ENCODE assay signal across 1 cellular context in the genomic region with DNA sequence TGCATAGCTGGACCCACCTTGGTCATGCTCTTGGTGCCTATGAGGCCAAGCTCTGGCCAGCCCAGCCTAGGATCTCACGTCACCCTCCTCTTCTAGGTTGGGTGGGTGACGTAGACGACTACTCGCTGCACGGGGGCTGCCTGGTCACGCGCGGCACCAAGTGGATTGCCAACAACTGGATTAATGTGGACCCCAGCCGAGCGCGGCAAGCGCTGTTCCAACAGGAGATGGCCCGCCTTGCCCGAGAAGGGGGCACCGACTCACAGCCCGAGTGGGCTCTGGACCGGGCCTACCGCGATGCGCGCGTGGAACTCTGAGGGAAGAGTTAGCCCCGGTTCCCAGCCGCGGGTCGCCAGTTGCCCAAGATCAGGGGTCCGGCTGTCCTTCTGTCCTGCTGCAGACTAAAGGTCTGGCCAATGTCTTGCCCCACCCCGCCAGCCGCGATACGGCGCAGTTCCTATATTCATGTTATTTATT.
TF ChIP-seq lines count a peak whose summit lies in the region.

No MANE protein-coding gene starts in this region.

TF ChIP-seq in K562, 482 proteins besides CTCF, POLR2A, EP300 and RAD21 (continues in another document):
- TF ChIP-seq IFI16 (CRISPR knock-in tag; IDR thresholded peaks at IDR 0.05) (no peak), TARDBP (IDR thresholded peaks at IDR 0.05) (no peak), CREM (IDR thresholded peaks at IDR 0.05; ENCODE audit: low read depth) (peak; percentile 53; the same call in 1 of the 2 replicates), NR3C1 (CRISPR knock-in tag; IDR thresholded peaks at IDR 0.05) (no peak), FOXP1 (CRISPR knock-in tag; IDR thresholded peaks at IDR 0.05) (0 out of 2 replicates have a peak, but pooled peaks have one; percentile 2), CEBPG (CRISPR knock-in tag; IDR thresholded peaks at IDR 0.05) (no peak), CEBPG (tag; conservative IDR thresholded peaks at IDR 0.05 in 1 of 2, IDR thresholded peaks at IDR 0.05 in 1 of 2) (no peak), JUND (IDR thresholded peaks at IDR 0.05; ENCODE audit: borderline replicate concordance, low read depth, low read length) (no peak), JUND (tag; IDR thresholded peaks at IDR 0.05; ENCODE audit: borderline replicate concordance, low read depth, low read length) (no peak), HIVEP1 (CRISPR knock-in tag; IDR thresholded peaks at IDR 0.05) (no peak), ZNF165 (CRISPR knock-in tag; IDR thresholded peaks at IDR 0.05; ENCODE audit: borderline replicate concordance) (no peak), MTA1 (IDR thresholded peaks at IDR 0.05; ENCODE audit: borderline replicate concordance) (peak; percentile 20; the same call in 1 of the 2 replicates), ZNF41 (CRISPR knock-in tag; conservative IDR thresholded peaks at IDR 0.05) (no peak), SIN3A (IDR thresholded peaks at IDR 0.05; ENCODE audit: borderline replicate concordance in 2 of 2, control insufficient read depth in 1 of 2, low read depth in 2 of 2, low read length in 2 of 2) (no peak), NFE2 (IDR thresholded peaks at IDR 0.05; ENCODE audit: low read depth) (no peak), KAT8 (IDR thresholded peaks at IDR 0.05; ENCODE audit: low read depth) (no peak), CBX3 (IDR thresholded peaks at IDR 0.05; ENCODE audit: borderline replicate concordance in 1 of 2, low read length in 2 of 2) (no peak), KLF6 (CRISPR knock-in tag; IDR thresholded peaks at IDR 0.05; ENCODE audit: borderline replicate concordance) (no peak), SREBF2 (CRISPR knock-in tag; IDR thresholded peaks at IDR 0.05) (no peak), HCFC1 (IDR thresholded peaks at IDR 0.05; ENCODE audit: low read depth, low read length) (no peak), KAT2B (IDR thresholded peaks at IDR 0.05; ENCODE audit: low read depth, low read length) (no peak), PRPF4 (IDR thresholded peaks at IDR 0.05; ENCODE audit: insufficient read depth, low read depth, low read length, poor library complexity, severe bottlenecking) (peak; percentile 7), KDM1A (IDR thresholded peaks at IDR 0.05) (no peak), COPS2 (conservative IDR thresholded peaks at IDR 0.05) (no peak), NBN (IDR thresholded peaks at IDR 0.05; ENCODE audit: low read depth) (no peak), HDAC6 (IDR thresholded peaks at IDR 0.05; ENCODE audit: low read depth, low read length) (no peak), U2AF1 (optimal IDR thresholded peaks at IDR 0.05; ENCODE audit: low read depth, low read length) (no peak), ZNF780A (CRISPR knock-in tag; IDR thresholded peaks at IDR 0.05) (no peak), SIX5 (IDR thresholded peaks at IDR 0.05; ENCODE audit: borderline replicate concordance in 1 of 2, insufficient read depth in 1 of 2, low read depth in 1 of 2, low read length in 2 of 2) (no peak)
- TF ChIP-seq, protein P1, sequence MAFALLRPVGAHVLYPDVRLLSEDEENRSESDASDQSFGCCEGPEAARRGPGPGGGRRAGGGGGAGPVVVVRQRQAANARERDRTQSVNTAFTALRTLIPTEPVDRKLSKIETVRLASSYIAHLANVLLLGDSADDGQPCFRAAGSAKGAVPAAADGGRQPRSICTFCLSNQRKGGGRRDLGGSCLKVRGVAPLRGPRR (CRISPR knock-in tag; IDR thresholded peaks at IDR 0.05): no peak
- TF ChIP-seq, protein P2, sequence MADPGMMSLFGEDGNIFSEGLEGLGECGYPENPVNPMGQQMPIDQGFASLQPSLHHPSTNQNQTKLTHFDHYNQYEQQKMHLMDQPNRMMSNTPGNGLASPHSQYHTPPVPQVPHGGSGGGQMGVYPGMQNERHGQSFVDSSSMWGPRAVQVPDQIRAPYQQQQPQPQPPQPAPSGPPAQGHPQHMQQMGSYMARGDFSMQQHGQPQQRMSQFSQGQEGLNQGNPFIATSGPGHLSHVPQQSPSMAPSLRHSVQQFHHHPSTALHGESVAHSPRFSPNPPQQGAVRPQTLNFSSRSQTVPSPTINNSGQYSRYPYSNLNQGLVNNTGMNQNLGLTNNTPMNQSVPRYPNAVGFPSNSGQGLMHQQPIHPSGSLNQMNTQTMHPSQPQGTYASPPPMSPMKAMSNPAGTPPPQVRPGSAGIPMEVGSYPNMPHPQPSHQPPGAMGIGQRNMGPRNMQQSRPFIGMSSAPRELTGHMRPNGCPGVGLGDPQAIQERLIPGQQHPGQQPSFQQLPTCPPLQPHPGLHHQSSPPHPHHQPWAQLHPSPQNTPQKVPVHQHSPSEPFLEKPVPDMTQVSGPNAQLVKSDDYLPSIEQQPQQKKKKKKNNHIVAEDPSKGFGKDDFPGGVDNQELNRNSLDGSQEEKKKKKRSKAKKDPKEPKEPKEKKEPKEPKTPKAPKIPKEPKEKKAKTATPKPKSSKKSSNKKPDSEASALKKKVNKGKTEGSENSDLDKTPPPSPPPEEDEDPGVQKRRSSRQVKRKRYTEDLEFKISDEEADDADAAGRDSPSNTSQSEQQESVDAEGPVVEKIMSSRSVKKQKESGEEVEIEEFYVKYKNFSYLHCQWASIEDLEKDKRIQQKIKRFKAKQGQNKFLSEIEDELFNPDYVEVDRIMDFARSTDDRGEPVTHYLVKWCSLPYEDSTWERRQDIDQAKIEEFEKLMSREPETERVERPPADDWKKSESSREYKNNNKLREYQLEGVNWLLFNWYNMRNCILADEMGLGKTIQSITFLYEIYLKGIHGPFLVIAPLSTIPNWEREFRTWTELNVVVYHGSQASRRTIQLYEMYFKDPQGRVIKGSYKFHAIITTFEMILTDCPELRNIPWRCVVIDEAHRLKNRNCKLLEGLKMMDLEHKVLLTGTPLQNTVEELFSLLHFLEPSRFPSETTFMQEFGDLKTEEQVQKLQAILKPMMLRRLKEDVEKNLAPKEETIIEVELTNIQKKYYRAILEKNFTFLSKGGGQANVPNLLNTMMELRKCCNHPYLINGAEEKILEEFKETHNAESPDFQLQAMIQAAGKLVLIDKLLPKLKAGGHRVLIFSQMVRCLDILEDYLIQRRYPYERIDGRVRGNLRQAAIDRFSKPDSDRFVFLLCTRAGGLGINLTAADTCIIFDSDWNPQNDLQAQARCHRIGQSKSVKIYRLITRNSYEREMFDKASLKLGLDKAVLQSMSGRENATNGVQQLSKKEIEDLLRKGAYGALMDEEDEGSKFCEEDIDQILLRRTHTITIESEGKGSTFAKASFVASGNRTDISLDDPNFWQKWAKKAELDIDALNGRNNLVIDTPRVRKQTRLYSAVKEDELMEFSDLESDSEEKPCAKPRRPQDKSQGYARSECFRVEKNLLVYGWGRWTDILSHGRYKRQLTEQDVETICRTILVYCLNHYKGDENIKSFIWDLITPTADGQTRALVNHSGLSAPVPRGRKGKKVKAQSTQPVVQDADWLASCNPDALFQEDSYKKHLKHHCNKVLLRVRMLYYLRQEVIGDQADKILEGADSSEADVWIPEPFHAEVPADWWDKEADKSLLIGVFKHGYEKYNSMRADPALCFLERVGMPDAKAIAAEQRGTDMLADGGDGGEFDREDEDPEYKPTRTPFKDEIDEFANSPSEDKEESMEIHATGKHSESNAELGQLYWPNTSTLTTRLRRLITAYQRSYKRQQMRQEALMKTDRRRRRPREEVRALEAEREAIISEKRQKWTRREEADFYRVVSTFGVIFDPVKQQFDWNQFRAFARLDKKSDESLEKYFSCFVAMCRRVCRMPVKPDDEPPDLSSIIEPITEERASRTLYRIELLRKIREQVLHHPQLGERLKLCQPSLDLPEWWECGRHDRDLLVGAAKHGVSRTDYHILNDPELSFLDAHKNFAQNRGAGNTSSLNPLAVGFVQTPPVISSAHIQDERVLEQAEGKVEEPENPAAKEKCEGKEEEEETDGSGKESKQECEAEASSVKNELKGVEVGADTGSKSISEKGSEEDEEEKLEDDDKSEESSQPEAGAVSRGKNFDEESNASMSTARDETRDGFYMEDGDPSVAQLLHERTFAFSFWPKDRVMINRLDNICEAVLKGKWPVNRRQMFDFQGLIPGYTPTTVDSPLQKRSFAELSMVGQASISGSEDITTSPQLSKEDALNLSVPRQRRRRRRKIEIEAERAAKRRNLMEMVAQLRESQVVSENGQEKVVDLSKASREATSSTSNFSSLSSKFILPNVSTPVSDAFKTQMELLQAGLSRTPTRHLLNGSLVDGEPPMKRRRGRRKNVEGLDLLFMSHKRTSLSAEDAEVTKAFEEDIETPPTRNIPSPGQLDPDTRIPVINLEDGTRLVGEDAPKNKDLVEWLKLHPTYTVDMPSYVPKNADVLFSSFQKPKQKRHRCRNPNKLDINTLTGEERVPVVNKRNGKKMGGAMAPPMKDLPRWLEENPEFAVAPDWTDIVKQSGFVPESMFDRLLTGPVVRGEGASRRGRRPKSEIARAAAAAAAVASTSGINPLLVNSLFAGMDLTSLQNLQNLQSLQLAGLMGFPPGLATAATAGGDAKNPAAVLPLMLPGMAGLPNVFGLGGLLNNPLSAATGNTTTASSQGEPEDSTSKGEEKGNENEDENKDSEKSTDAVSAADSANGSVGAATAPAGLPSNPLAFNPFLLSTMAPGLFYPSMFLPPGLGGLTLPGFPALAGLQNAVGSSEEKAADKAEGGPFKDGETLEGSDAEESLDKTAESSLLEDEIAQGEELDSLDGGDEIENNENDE (IDR thresholded peaks at IDR 0.05; ENCODE audit: low read depth, low read length): no peak
- TF ChIP-seq, protein P3, sequence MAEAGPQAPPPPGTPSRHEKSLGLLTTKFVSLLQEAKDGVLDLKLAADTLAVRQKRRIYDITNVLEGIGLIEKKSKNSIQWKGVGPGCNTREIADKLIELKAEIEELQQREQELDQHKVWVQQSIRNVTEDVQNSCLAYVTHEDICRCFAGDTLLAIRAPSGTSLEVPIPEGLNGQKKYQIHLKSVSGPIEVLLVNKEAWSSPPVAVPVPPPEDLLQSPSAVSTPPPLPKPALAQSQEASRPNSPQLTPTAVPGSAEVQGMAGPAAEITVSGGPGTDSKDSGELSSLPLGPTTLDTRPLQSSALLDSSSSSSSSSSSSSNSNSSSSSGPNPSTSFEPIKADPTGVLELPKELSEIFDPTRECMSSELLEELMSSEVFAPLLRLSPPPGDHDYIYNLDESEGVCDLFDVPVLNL (CRISPR knock-in tag; IDR thresholded peaks at IDR 0.05; ENCODE audit: low read depth): no peak
- TF ChIP-seq, protein P4, sequence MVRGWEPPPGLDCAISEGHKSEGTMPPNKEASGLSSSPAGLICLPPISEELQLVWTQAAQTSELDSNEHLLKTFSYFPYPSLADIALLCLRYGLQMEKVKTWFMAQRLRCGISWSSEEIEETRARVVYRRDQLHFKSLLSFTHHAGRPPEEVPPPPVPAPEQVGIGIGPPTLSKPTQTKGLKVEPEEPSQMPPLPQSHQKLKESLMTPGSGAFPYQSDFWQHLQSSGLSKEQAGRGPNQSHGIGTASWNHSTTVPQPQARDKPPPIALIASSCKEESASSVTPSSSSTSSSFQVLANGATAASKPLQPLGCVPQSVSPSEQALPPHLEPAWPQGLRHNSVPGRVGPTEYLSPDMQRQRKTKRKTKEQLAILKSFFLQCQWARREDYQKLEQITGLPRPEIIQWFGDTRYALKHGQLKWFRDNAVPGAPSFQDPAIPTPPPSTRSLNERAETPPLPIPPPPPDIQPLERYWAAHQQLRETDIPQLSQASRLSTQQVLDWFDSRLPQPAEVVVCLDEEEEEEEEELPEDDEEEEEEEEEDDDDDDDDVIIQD (CRISPR knock-in tag; IDR thresholded peaks at IDR 0.05): no peak
- TF ChIP-seq, protein P5, sequence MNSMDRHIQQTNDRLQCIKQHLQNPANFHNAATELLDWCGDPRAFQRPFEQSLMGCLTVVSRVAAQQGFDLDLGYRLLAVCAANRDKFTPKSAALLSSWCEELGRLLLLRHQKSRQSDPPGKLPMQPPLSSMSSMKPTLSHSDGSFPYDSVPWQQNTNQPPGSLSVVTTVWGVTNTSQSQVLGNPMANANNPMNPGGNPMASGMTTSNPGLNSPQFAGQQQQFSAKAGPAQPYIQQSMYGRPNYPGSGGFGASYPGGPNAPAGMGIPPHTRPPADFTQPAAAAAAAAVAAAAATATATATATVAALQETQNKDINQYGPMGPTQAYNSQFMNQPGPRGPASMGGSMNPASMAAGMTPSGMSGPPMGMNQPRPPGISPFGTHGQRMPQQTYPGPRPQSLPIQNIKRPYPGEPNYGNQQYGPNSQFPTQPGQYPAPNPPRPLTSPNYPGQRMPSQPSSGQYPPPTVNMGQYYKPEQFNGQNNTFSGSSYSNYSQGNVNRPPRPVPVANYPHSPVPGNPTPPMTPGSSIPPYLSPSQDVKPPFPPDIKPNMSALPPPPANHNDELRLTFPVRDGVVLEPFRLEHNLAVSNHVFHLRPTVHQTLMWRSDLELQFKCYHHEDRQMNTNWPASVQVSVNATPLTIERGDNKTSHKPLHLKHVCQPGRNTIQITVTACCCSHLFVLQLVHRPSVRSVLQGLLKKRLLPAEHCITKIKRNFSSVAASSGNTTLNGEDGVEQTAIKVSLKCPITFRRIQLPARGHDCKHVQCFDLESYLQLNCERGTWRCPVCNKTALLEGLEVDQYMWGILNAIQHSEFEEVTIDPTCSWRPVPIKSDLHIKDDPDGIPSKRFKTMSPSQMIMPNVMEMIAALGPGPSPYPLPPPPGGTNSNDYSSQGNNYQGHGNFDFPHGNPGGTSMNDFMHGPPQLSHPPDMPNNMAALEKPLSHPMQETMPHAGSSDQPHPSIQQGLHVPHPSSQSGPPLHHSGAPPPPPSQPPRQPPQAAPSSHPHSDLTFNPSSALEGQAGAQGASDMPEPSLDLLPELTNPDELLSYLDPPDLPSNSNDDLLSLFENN (IDR thresholded peaks at IDR 0.05; ENCODE audit: low read depth in 2 of 2, low read length in 2 of 2): 0 out of 4 replicates have a peak, but pooled peaks of 1 of the 2 experiments have one; percentile 12
- TF ChIP-seq, protein P6, sequence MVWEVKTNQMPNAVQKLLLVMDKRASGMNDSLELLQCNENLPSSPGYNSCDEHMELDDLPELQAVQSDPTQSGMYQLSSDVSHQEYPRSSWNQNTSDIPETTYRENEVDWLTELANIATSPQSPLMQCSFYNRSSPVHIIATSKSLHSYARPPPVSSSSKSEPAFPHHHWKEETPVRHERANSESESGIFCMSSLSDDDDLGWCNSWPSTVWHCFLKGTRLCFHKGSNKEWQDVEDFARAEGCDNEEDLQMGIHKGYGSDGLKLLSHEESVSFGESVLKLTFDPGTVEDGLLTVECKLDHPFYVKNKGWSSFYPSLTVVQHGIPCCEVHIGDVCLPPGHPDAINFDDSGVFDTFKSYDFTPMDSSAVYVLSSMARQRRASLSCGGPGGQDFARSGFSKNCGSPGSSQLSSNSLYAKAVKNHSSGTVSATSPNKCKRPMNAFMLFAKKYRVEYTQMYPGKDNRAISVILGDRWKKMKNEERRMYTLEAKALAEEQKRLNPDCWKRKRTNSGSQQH (CRISPR knock-in tag; IDR thresholded peaks at IDR 0.05): no peak
- TF ChIP-seq, protein P7, sequence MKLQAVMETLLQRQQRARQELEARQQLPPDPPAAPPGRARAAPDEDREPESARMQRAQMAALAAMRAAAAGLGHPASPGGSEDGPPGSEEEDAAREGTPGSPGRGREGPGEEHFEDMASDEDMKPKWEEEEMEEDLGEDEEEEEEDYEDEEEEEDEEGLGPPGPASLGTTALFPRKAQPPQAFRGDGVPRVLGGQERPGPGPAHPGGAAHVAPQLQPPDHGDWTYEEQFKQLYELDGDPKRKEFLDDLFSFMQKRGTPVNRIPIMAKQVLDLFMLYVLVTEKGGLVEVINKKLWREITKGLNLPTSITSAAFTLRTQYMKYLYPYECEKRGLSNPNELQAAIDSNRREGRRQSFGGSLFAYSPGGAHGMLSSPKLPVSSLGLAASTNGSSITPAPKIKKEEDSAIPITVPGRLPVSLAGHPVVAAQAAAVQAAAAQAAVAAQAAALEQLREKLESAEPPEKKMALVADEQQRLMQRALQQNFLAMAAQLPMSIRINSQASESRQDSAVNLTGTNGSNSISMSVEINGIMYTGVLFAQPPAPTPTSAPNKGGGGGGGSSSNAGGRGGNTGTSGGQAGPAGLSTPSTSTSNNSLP (IDR thresholded peaks at IDR 0.05; ENCODE audit: borderline replicate concordance, low read depth, low read length): no peak
